ENCODE assay signal across 1 cellular context in genomic region chr12:45298721-45299120, GRCh38.
A peak's percentile ranks its signal among the peaks of the same experiment; 100 is the strongest.
TF ChIP-seq lines count a peak whose summit lies in the region.

No MANE protein-coding gene starts in this region.

TF ChIP-seq in K562, 482 proteins besides CTCF, POLR2A, EP300 and RAD21 (continued from another document):
- TF ChIP-seq TEAD4 (IDR thresholded peaks at IDR 0.05; ENCODE audit: low read length) (peak; percentile 62; the same call in 1 of the 2 replicates), TEAD4 (CRISPR knock-in tag; IDR thresholded peaks at IDR 0.05; ENCODE audit: borderline replicate concordance) (no peak), HDAC2 (IDR thresholded peaks at IDR 0.05) (0 out of 2 replicates have a peak, but pooled peaks have one; percentile 17), PRPF4 (IDR thresholded peaks at IDR 0.05; ENCODE audit: insufficient read depth, low read depth, low read length, poor library complexity, severe bottlenecking) (no peak), DPF2 (IDR thresholded peaks at IDR 0.05) (peak; percentile 72), NFE2 (IDR thresholded peaks at IDR 0.05; ENCODE audit: low read depth) (peak; percentile 23; the same call in 1 of the 2 replicates), FOXM1 (IDR thresholded peaks at IDR 0.05; ENCODE audit: low read depth) (0 out of 2 replicates have a peak, but pooled peaks have one; percentile 11), FOXM1 (CRISPR knock-in tag; IDR thresholded peaks at IDR 0.05; ENCODE audit: low read depth) (no peak), NFIC (IDR thresholded peaks at IDR 0.05) (no peak), DACH1 (IDR thresholded peaks at IDR 0.05; ENCODE audit: partially characterized antibody) (peak; percentile 54), SOX6 (IDR thresholded peaks at IDR 0.05) (peak; percentile 34; the same call in 1 of the 2 replicates), NFIX (CRISPR knock-in tag; IDR thresholded peaks at IDR 0.05; ENCODE audit: low read depth) (no peak), SMARCC2 (IDR thresholded peaks at IDR 0.05; ENCODE audit: low read depth) (peak; percentile 71; the same call in 1 of the 2 replicates)
